In the genomic region with DNA sequence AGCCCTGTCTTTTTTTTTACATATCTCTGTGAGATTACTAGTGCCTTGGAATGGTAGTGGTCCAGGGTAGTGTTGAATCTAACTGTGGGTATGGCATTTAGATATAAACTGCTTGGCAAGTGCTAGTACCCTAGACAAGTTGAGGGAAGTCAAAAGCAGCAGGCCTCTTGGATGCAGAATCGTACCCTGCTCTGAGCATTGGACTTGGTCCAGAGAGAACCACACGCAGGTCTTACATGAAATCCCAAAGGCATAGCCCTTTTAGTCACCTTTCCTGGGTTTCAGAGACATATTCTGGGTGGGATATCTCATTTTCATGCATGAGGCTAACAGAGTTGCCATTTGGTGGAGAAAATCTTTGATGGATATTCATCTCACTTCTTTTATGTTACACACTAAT, we compare ENCODE assay signal across 35 cellular contexts.
"Had no signal": no experiment of that assay in that cellular context is flagged by ENCODE, and none has a peak within 500 bp of the region (broad histone marks: within the 10 kb centered on the region; RNA-seq: fewer than 3 reads in every experiment).

No MANE protein-coding gene starts in this region.

- H3K27ac ChIP-seq: adrenal gland, body of pancreas, brain microvascular endothelial cell, breast epithelium, VCaP had no signal

- H3K36me3 ChIP-seq: adrenal gland, brain microvascular endothelial cell had no signal

- ATAC-seq: activated CD8-positive, alpha-beta T cell treated with anti-CD3 and anti-CD28 coated beads for 36 hours; activated naive CD4-positive, alpha-beta T cell treated with anti-CD3 and anti-CD28 coated beads, Interleukin-2, amount 50 U/mL, for 72 hours; activated T-cell treated with anti-CD3 and anti-CD28 coated beads, Interleukin-2, amount 50 U/mL, for 4 hours; activated T-cell treated with anti-CD3 and anti-CD28 coated beads, Interleukin-2, amount 50 U/mL, for 72 hours; activated T-helper 17 cell treated with anti-CD3 and anti-CD28 coated beads, Interleukin-2, amount 50 U/mL, for 72 hours; body of pancreas had no signal

- H3K9me3 ChIP-seq: adrenal gland had no signal

- H3K27me3 ChIP-seq: adrenal gland, body of pancreas, brain microvascular endothelial cell, breast epithelium had no signal

- FAIRE-seq: astrocyte, TTC549 had no signal

- DNase-seq: activated B cell treated with CpG ODN at 0.5 μM for 24 hours; activated CD4-positive, alpha-beta memory T cell treated with anti-CD3 and anti-CD28 coated beads for 36 hours; activated CD4-positive, alpha-beta T cell treated with anti-CD3 and anti-CD28 coated beads for 4 hours; activated CD4-positive, alpha-beta T cell treated with anti-CD3 and anti-CD28 coated beads, Interleukin-2, amount 10 ng/mL, durations not matched to agents 24 days and 14 days; activated CD4-positive, alpha-beta T cell treated with anti-CD3 and anti-CD28 coated beads, Interleukin-2, amount 50 U/mL, for 1 hour; activated CD4-positive, alpha-beta T cell treated with anti-CD3 and anti-CD28 coated beads, Interleukin-2, amount 50 U/mL, for 4 hours; activated CD4-positive, CD25-positive, alpha-beta regulatory T cell treated with anti-CD3 and anti-CD28 coated beads, Interleukin-2, amount 50 U/mL, for 72 hours; activated CD8-positive, alpha-beta memory T cell treated with anti-CD3 and anti-CD28 coated beads, Interleukin-2, amount 50 U/mL, for 4 hours; activated CD8-positive, alpha-beta T cell treated with anti-CD3 and anti-CD28 coated beads for 36 hours; activated effector memory CD4-positive, alpha-beta T cell treated with anti-CD3 and anti-CD28 coated beads, Interleukin-2, amount 50 U/mL, for 16 hours; activated gamma-delta T cell treated with Interleukin-2 at 50 U/mL for 16 hours; activated naive CD4-positive, alpha-beta T cell; activated naive CD4-positive, alpha-beta T cell treated with anti-CD3 and anti-CD28 coated beads for 36 hours; activated naive CD4-positive, alpha-beta T cell treated with anti-CD3 and anti-CD28 coated beads, Interleukin-2, amount 50 U/mL, for 16 hours; activated naive CD8-positive, alpha-beta T cell treated with anti-CD3 and anti-CD28 coated beads for 36 hours; activated T-cell treated with anti-CD3 and anti-CD28 coated beads for 4 hours; activated T-cell treated with anti-CD3 and anti-CD28 coated beads, Interleukin-2, amount 50 U/mL, for 1 hour; activated T-cell treated with anti-CD3 and anti-CD28 coated beads, Interleukin-2, amount 50 U/mL, for 4 hours; activated T-cell treated with anti-CD3 and anti-CD28 coated beads, Interleukin-2, amount 50 U/mL, for 72 hours; adrenal gland; amniotic stem cell; aorta; body of pancreas; brain microvascular endothelial cell; central memory CD4-positive, alpha-beta T cell; cerebellar nuclear complex; T-helper 1 cell; T-helper 2 cell; T-helper 9 cell had no signal

- H3K4me3 ChIP-seq: adrenal gland, body of pancreas, breast epithelium had no signal

- H3K4me1 ChIP-seq: adrenal gland, body of pancreas, breast epithelium had no signal
